In genomic region chr14:22883191-22883976, GRCh38 we compare ENCODE assay signal across 10 cellular contexts. TPM values are rescaled to one million over a fixed set of nuclear protein-coding genes. Genes with fewer than 3 reads are reported as not detected.
DNase-seq lines count a peak whose midpoint lies in the region; ATAC-seq, FAIRE-seq and TF ChIP-seq lines count a peak whose summit lies in the region.
"Had no signal": no experiment of that assay in that cellular context is flagged by ENCODE, and none has a peak within 500 bp of the region (broad histone marks: within the 10 kb centered on the region; RNA-seq: fewer than 3 reads in every experiment).

TSS of gene REM2 (plus strand) at chr14:22883222. CDS start at chr14:22883288, 66 bp downstream.

- DNase-seq in NCI-H1105 treated with DMSO at 0.1 percent for 48 hours (lab: John Stamatoyannopoulos, UW) (peak; percentile 66), astrocyte (ENCODE audit: low read depth) (no peak), sigmoid colon (no peak), GM19239 (ENCODE audit: insufficient read length, low spot score) (no peak)
- DNase-seq in naive thymus-derived CD4-positive, alpha-beta T cell: no peak

- peak within 1 kb of the TSS; percentile 28 for H3K9ac ChIP-seq in astrocyte (ENCODE audit: low read length)

- H3K4me1 ChIP-seq in DOHH2 (ENCODE audit: control insufficient read depth, low read length) (peaks cover 67% of the 10 kb centered on the region), astrocyte (ENCODE audit: insufficient read depth, low read length) (peaks cover 22% of the 10 kb centered on the region), sigmoid colon (peaks cover 0 to 40% (median 28%) of the 10 kb centered on the region in 4 donors)
- peaks cover 16 to 36% of the 10 kb centered on the region in 2 donors for H3K4me1 ChIP-seq in naive thymus-derived CD4-positive, alpha-beta T cell (ENCODE audit: control insufficient read depth in 2 of 2, insufficient read depth in 2 of 2, low read length in 2 of 2)

- H3K36me3 ChIP-seq in DOHH2 (ENCODE audit: control insufficient read depth, low read length): peaks cover 3% of the 10 kb centered on the region; the same call in 1 of the 2 replicates
- peaks cover 3% of the 10 kb centered on the region for H3K36me3 ChIP-seq in astrocyte (ENCODE audit: insufficient read depth, low read length)
- H3K36me3 ChIP-seq in naive thymus-derived CD4-positive, alpha-beta T cell (ENCODE audit: control insufficient read depth in 2 of 3, insufficient read depth in 3 of 3, low read length in 3 of 3): peaks cover 0 to 14% (median 0%) of the 10 kb centered on the region in 3 experiments
- peaks cover 2 to 13% (median 6%) of the 10 kb centered on the region in 4 donors for H3K36me3 ChIP-seq in sigmoid colon

- H3F3A ChIP-seq in DOHH2 (ENCODE audit: control insufficient read depth, insufficient read depth): peaks cover 32% of the 10 kb centered on the region

- no peak for TF ChIP-seq POLR2A in sigmoid colon (IDR thresholded peaks at IDR 0.05)

- H2AFZ ChIP-seq in astrocyte (ENCODE audit: low read depth, low read length): peak within 1 kb of the TSS; percentile 9

- ATAC-seq in naive thymus-derived CD4-positive, alpha-beta T cell: no peak
- ATAC-seq in HG03520 (IDR thresholded peaks at IDR 0.05; ENCODE audit: unreplicated experiment) (no peak), HG03469 (IDR thresholded peaks at IDR 0.05; ENCODE audit: unreplicated experiment) (no peak)

- H3K4me2 ChIP-seq in DOHH2 (ENCODE audit: low read length): peak within 1 kb of the TSS; percentile 27
- H3K4me2 ChIP-seq in astrocyte (ENCODE audit: low read length): peak within 1 kb of the TSS; percentile 71

- H3K79me2 ChIP-seq in DOHH2 (ENCODE audit: control insufficient read depth, low read length) (no peaks in the 10 kb centered on the region), astrocyte (ENCODE audit: insufficient read depth, low read length) (no peaks in the 10 kb centered on the region)

- no peaks in the 10 kb centered on the region for H3K9me3 Mint-ChIP-seq in astrocyte (ENCODE audit: unreplicated experiment)
- H3K9me3 Mint-ChIP-seq in naive thymus-derived CD4-positive, alpha-beta T cell: no peaks in the 10 kb centered on the region

- H3K9me2 ChIP-seq in DOHH2 (replicated peaks; ENCODE audit: control insufficient read depth, low read length): no peaks in the 10 kb centered on the region

- H3K9me3 ChIP-seq in DOHH2 (ENCODE audit: control insufficient read depth, insufficient read depth, low read length) (no peaks in the 10 kb centered on the region), astrocyte (ENCODE audit: insufficient read depth, low read depth, low read length) (no peaks in the 10 kb centered on the region), sigmoid colon (no peaks in the 10 kb centered on the region)
- no peaks in the 10 kb centered on the region for H3K9me3 ChIP-seq in naive thymus-derived CD4-positive, alpha-beta T cell (ENCODE audit: control insufficient read depth in 2 of 3, low read length in 3 of 3)
- H3K9me3 ChIP-seq: tibial artery had no signal

- no peak within 1 kb of the TSS for H3K27ac ChIP-seq in DOHH2 (ENCODE audit: low read depth, low read length)
- H3K27ac ChIP-seq in astrocyte (ENCODE audit: low read depth, low read length): no peak within 1 kb of the TSS
- peak within 1 kb of the TSS; percentile 58 for H3K27ac ChIP-seq in naive thymus-derived CD4-positive, alpha-beta T cell (ENCODE audit: low read depth, low read length)
- no peak within 1 kb of the TSS for H3K27ac ChIP-seq in sigmoid colon
- H3K27ac ChIP-seq: tibial artery had no signal

- peak within 1 kb of the TSS; percentile 36 for H3K27ac Mint-ChIP-seq in astrocyte (ENCODE audit: unreplicated experiment)
- H3K27ac Mint-ChIP-seq in naive thymus-derived CD4-positive, alpha-beta T cell: peak within 1 kb of the TSS; percentile 60 to 96 (median 78)

- H3K4me1 Mint-ChIP-seq in astrocyte (ENCODE audit: low read depth, unreplicated experiment): peaks cover 21% of the 10 kb centered on the region
- peaks cover 27 to 67% (median 61%) of the 10 kb centered on the region in 7 donors for H3K4me1 Mint-ChIP-seq in naive thymus-derived CD4-positive, alpha-beta T cell

- CTCF ChIA-PET in naive thymus-derived CD4-positive, alpha-beta T cell (lab: Charles Lee): interaction anchor here (0.8 to 8.0 kb wide), 4 partner anchors 11 to 31 kb away, joined by 3 to 75 read pairs (median 4); partner anchors contain the start of gene LRP10

- H3K27me3 Mint-ChIP-seq in astrocyte (ENCODE audit: low read depth, unreplicated experiment): peaks cover 5% of the 10 kb centered on the region
- peaks cover 0 to 21% (median 0%) of the 10 kb centered on the region in 5 donors for H3K27me3 Mint-ChIP-seq in naive thymus-derived CD4-positive, alpha-beta T cell

- intact Hi-C loops in naive thymus-derived CD4-positive, alpha-beta T cell (cut with micrococcal nuclease): no loop called here
- intact Hi-C loops in sigmoid colon (cut with DNase I): no loop called here

- POLR2A ChIA-PET in naive thymus-derived CD4-positive, alpha-beta T cell (lab: Charles Lee): interaction anchor here (1.0 to 10.6 kb wide), 9 partner anchors 11 to 193 kb away, joined by 3 to 145 read pairs (median 5); partner anchors contain the start of genes HAUS4, LRP10, PRMT5 and RBM23

- no peak within 1 kb of the TSS; the same call in 1 of the 2 replicates for H3K4me3 ChIP-seq in DOHH2 (ENCODE audit: low read length)
- H3K4me3 ChIP-seq in astrocyte (ENCODE audit: insufficient read depth, low read depth, low read length): no peak within 1 kb of the TSS
- H3K4me3 ChIP-seq in naive thymus-derived CD4-positive, alpha-beta T cell (ENCODE audit: low read length): no peak within 1 kb of the TSS
- H3K4me3 ChIP-seq in sigmoid colon: no peak within 1 kb of the TSS
- H3K4me3 ChIP-seq: tibial artery had no signal

- no peaks in the 10 kb centered on the region for H3K27me3 ChIP-seq in DOHH2 (ENCODE audit: control insufficient read depth, low read length)
- no peaks in the 10 kb centered on the region for H3K27me3 ChIP-seq in astrocyte (ENCODE audit: insufficient read depth, low read length)
- no peaks in the 10 kb centered on the region for H3K27me3 ChIP-seq in naive thymus-derived CD4-positive, alpha-beta T cell (ENCODE audit: control insufficient read depth in 2 of 2, insufficient read depth in 2 of 2, low read length in 2 of 2)
- H3K27me3 ChIP-seq in sigmoid colon: no peaks in the 10 kb centered on the region
- H3K27me3 ChIP-seq: tibial artery had no signal

- no peak for TF ChIP-seq EP300 in sigmoid colon (IDR thresholded peaks at IDR 0.05)

- H3K4me3 Mint-ChIP-seq in astrocyte (ENCODE audit: unreplicated experiment): peak within 1 kb of the TSS; percentile 75
- peak within 1 kb of the TSS in 5 of 10 donors; percentile 1 to 44 (median 18) for H3K4me3 Mint-ChIP-seq in naive thymus-derived CD4-positive, alpha-beta T cell

- H4K20me1 ChIP-seq in DOHH2 (ENCODE audit: control insufficient read depth, insufficient read depth, low read depth, low read length) (no peaks in the 10 kb centered on the region), astrocyte (ENCODE audit: insufficient read depth, low read length) (no peaks in the 10 kb centered on the region)

- no peak for FAIRE-seq in astrocyte (lab: Jason Lieb, UNC)
- no peak for FAIRE-seq in GM19239 (lab: Jason Lieb, UNC)

- 29 to 52% methylated on average over 14 of the region's 14 CpGs for WGBS in sigmoid colon, 2 donors

- TF ChIP-seq CTCF in DOHH2 (IDR thresholded peaks at IDR 0.05; ENCODE audit: low read depth, low read length, poor library complexity, severe bottlenecking): no peak
- no peak for TF ChIP-seq CTCF in astrocyte (IDR thresholded peaks at IDR 0.05; ENCODE audit: insufficient read depth, low read depth, low read length)
- no peak for TF ChIP-seq CTCF in sigmoid colon (IDR thresholded peaks at IDR 0.05)

- peaks cover 5% of the 10 kb centered on the region for H3K36me3 Mint-ChIP-seq in astrocyte (ENCODE audit: low read depth, unreplicated experiment)
- H3K36me3 Mint-ChIP-seq in naive thymus-derived CD4-positive, alpha-beta T cell: peaks cover 0 to 8% (median 8%) of the 10 kb centered on the region in 5 donors

RNA-seq across cellular contexts. Expression of gene REM2, which starts in this region (rescaled TPM):
- total RNA-seq in astrocyte (0.48 and 0.79 TPM in 2 replicates), sigmoid colon (1 to 10 TPM in 1 of 4 donors, under 1 TPM in 2, not detected in 1; 0.71 to 1.4 (median 0.81) TPM)
- 1 to 10 TPM in 4 of 5 experiments, under 1 TPM in 1; 0.97 to 8.6 (median 5.4) TPM for total RNA-seq in naive thymus-derived CD4-positive, alpha-beta T cell
- 1 to 10 TPM in 1 of 2 donors, under 1 TPM in 1; 0.58 to 1.4 TPM for polyA plus RNA-seq in naive thymus-derived CD4-positive, alpha-beta T cell
- polyA plus RNA-seq in sigmoid colon: under 1 TPM in 2 of 3 donors, not detected in 1; 0.60 to 0.96 TPM
- total RNA-seq: dermis blood vessel endothelial cell had no signal
